ENCODE assay signal across 8 cellular contexts in the genomic region with DNA sequence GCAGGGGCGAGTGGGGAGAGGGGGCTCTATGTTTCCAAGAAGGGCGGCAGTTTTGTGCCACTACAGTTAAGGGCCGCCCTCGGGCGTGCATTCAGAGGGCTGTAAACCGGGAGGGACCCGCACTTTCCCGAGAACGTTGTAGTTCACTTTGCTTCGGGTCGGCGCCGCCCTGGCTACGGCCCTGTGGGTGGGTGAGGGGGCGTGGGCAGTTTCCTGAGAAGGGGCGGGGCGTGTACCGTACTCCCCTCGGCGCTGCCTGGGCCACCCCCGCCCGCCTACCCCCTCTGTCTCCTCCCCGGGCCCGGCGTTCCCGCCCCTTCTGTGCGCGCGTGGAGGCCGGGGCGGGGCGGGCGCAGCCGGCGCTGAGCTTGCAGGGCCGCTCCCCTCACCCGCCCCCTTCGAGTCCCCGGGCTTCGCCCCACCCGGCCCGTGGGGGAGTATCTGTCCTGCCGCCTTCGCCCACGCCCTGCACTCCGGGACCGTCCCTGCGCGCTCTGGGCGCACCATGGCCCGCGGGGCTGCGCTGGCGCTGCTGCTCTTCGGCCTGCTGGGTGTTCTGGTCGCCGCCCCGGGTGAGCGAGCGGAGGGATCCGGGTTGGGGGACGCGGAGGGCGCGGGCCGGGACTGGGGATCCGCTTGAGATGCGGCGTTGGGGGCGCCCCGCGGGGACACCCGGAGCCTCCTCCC. TPM values are rescaled to one million over a fixed set of nuclear protein-coding genes. Genes with fewer than 3 reads are reported as not detected.
A peak's percentile ranks its signal among the peaks of the same experiment; 100 is the strongest.
DNase-seq lines count a peak whose midpoint lies in the region; FAIRE-seq and TF ChIP-seq lines count a peak whose summit lies in the region.

A gene with protein sequence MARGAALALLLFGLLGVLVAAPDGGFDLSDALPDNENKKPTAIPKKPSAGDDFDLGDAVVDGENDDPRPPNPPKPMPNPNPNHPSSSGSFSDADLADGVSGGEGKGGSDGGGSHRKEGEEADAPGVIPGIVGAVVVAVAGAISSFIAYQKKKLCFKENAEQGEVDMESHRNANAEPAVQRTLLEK (plus strand): TSS at position 440 of the 687 bp plus-strand sequence. CDS start 66 bp downstream, at position 506.

- peaks cover 5% of the 10 kb centered on the region for H3K4me1 ChIP-seq in prostate gland (replicated peaks)

- H3K4me3 ChIP-seq in NB4 (ENCODE audit: low read depth, low read length) = peak within 1 kb of the TSS; percentile 74
- peak within 1 kb of the TSS; percentile 69 to 91 for H3K4me3 ChIP-seq in prostate gland

- no peaks in the 10 kb centered on the region for H3K27me3 ChIP-seq in prostate gland (replicated peaks; ENCODE audit: insufficient read depth)

- no peaks in the 10 kb centered on the region for H3K36me3 ChIP-seq in prostate gland

- WGBS in prostate gland = under 1% methylated on average over 54 of the region's 73 CpGs

- no peaks in the 10 kb centered on the region for H3K9me3 ChIP-seq in prostate gland

- no peak for FAIRE-seq in H54 (lab: Jason Lieb, UNC)
- no peak for FAIRE-seq in urothelium cell line (lab: Jason Lieb, UNC)

- peak within 1 kb of the TSS; percentile 77 to 90 for H3K27ac ChIP-seq in prostate gland

- TF ChIP-seq CTCF in NB4 (IDR thresholded peaks at IDR 0.05; ENCODE audit: low read depth, low read length) = no peak
- TF ChIP-seq CTCF in prostate gland (IDR thresholded peaks at IDR 0.05) = no peak

- TF ChIP-seq POLR2A in H54 (IDR thresholded peaks at IDR 0.05; ENCODE audit: low read depth, low read length) = peak; percentile 82
- no peak for TF ChIP-seq POLR2A in NB4 (IDR thresholded peaks at IDR 0.05; ENCODE audit: extremely low read depth, insufficient read length)
- TF ChIP-seq POLR2A in prostate gland (IDR thresholded peaks at IDR 0.05) = peak; percentile 83

- intact Hi-C loops in prostate gland (cut with DNase I) = loop anchor here (5.0 kb wide), 1 partner anchor 79 kb away; no protein-coding TSS in a partner anchor

- DNase-seq in EL = peak; percentile 91
- peak; percentile 66 for DNase-seq in H54 (ENCODE audit: insufficient read length, low spot score)
- peak; percentile 90 for DNase-seq in NB4 (ENCODE audit: low read depth)
- peak; percentile 96 for DNase-seq in activated effector memory CD4-positive, alpha-beta T cell treated with anti-CD3 and anti-CD28 coated beads, Interleukin-2, amount 50 U/mL, for 16 hours
- DNase-seq in glomerular visceral epithelial cell (ENCODE audit: extremely low spot score) = peak; percentile 93
- peak; percentile 88 for DNase-seq in prostate gland (ENCODE audit: low spot score)
- DNase-seq in urothelium cell line (ENCODE audit: low spot score) = peak; percentile 78
- no peak for DNase-seq in NCI-H510A treated with DMSO at 0.1 percent for 48 hours (lab: John Stamatoyannopoulos, UW)

RNA-seq across cellular contexts. Expression of the gene that starts here (rescaled TPM):
- total RNA-seq in prostate gland = 1,000 to 10,000 TPM in 1 of 2 donors, 100 to 1,000 TPM in 1; 384 to 1,041 TPM
